ENCODE assay signal across 1 cellular context in the genomic region with DNA sequence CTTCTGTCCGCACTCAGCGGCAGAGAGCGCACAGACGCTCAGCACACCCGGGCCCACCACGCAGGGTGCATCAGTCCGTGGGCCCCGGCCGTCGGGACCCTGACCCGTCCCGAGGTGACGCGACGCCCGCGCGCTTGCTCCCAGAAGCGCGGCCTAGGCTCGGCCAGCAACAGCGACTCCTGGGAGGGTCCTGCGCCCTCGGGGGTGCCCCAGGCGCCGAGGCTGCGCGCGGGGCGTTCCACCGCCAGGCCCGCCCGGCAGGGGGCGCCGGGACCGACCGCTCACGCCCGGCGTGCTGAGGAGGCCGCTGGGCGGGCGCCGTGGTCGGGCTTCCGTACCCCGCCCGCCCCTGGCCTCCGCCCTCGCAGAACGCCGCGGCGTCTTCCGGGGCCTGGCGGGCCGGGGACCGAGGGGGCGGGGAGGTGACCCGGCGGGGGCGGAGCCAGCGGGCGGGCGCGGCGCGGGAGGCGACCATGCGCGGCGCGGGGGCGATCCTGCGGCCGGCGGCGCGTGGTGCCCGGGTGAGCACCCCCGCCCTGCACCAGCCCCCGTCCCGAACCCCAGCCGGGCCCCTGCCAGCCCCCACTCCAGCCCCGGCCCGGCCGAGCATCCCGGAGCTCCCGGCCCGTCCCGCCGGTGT.
TF ChIP-seq lines count a peak whose summit lies in the region.

Gene CISD3, plus strand, starts transcription at position 456 of the 640 bp plus-strand sequence. Its CDS starts 18 bp downstream, at position 474.

TF ChIP-seq in GM12878, 131 proteins besides CTCF, POLR2A, EP300 and RAD21 (continued from another document):
- no peak for TF ChIP-seq REST (IDR thresholded peaks at IDR 0.05; ENCODE audit: low read depth, low read length)
- TF ChIP-seq ZNF622 (IDR thresholded peaks at IDR 0.05) = no peak
- TF ChIP-seq SMC3 (IDR thresholded peaks at IDR 0.05; ENCODE audit: borderline replicate concordance, low read length) = no peak; the same call in 1 of the 2 replicates
- no peak for TF ChIP-seq NBN (IDR thresholded peaks at IDR 0.05)
- no peak for TF ChIP-seq SREBF2 (IDR thresholded peaks at IDR 0.05; ENCODE audit: low read length)
- TF ChIP-seq ZSCAN29 (IDR thresholded peaks at IDR 0.05) = 0 out of 2 replicates have a peak, but pooled peaks have one; percentile 11
- TF ChIP-seq ZBTB33 (IDR thresholded peaks at IDR 0.05) = no peak
- peak; percentile 41 for TF ChIP-seq HDAC6 (IDR thresholded peaks at IDR 0.05; ENCODE audit: unreplicated experiment)
- TF ChIP-seq JUND (IDR thresholded peaks at IDR 0.05; ENCODE audit: low read depth, low read length) = no peak
- no peak for TF ChIP-seq NFIC (IDR thresholded peaks at IDR 0.05; ENCODE audit: low read depth, low read length)
- no peak for TF ChIP-seq MAX (IDR thresholded peaks at IDR 0.05; ENCODE audit: low read depth, low read length)
- peak; percentile 98; the same call in 1 of the 2 replicates for TF ChIP-seq GATAD2B (conservative IDR thresholded peaks at IDR 0.05; ENCODE audit: low read depth)
- TF ChIP-seq RCOR1 (conservative IDR thresholded peaks at IDR 0.05; ENCODE audit: low read depth, low read length) = no peak
- TF ChIP-seq, protein P1, sequence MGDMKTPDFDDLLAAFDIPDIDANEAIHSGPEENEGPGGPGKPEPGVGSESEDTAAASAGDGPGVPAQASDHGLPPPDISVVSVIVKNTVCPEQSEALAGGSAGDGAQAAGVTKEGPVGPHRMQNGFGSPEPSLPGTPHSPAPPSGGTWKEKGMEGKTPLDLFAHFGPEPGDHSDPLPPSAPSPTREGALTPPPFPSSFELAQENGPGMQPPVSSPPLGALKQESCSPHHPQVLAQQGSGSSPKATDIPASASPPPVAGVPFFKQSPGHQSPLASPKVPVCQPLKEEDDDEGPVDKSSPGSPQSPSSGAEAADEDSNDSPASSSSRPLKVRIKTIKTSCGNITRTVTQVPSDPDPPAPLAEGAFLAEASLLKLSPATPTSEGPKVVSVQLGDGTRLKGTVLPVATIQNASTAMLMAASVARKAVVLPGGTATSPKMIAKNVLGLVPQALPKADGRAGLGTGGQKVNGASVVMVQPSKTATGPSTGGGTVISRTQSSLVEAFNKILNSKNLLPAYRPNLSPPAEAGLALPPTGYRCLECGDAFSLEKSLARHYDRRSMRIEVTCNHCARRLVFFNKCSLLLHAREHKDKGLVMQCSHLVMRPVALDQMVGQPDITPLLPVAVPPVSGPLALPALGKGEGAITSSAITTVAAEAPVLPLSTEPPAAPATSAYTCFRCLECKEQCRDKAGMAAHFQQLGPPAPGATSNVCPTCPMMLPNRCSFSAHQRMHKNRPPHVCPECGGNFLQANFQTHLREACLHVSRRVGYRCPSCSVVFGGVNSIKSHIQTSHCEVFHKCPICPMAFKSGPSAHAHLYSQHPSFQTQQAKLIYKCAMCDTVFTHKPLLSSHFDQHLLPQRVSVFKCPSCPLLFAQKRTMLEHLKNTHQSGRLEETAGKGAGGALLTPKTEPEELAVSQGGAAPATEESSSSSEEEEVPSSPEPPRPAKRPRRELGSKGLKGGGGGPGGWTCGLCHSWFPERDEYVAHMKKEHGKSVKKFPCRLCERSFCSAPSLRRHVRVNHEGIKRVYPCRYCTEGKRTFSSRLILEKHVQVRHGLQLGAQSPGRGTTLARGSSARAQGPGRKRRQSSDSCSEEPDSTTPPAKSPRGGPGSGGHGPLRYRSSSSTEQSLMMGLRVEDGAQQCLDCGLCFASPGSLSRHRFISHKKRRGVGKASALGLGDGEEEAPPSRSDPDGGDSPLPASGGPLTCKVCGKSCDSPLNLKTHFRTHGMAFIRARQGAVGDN (IDR thresholded peaks at IDR 0.05) = peak; percentile 76; the same call in 1 of the 2 replicates
- TF ChIP-seq LARP7 (IDR thresholded peaks at IDR 0.05) = peak; percentile 97
- peak; percentile 56 for TF ChIP-seq RUNX3 (IDR thresholded peaks at IDR 0.05; ENCODE audit: low read length)
- no peak for TF ChIP-seq NFXL1 (IDR thresholded peaks at IDR 0.05; ENCODE audit: borderline replicate concordance)
- TF ChIP-seq FOXM1 (IDR thresholded peaks at IDR 0.05; ENCODE audit: low read depth, low read length) = no peak
- no peak for TF ChIP-seq CBX3 (IDR thresholded peaks at IDR 0.05; ENCODE audit: borderline replicate concordance, low read depth)
- TF ChIP-seq ZZZ3 (IDR thresholded peaks at IDR 0.05; ENCODE audit: control insufficient read depth, insufficient read length, low read depth) = no peak
- TF ChIP-seq, protein P2, sequence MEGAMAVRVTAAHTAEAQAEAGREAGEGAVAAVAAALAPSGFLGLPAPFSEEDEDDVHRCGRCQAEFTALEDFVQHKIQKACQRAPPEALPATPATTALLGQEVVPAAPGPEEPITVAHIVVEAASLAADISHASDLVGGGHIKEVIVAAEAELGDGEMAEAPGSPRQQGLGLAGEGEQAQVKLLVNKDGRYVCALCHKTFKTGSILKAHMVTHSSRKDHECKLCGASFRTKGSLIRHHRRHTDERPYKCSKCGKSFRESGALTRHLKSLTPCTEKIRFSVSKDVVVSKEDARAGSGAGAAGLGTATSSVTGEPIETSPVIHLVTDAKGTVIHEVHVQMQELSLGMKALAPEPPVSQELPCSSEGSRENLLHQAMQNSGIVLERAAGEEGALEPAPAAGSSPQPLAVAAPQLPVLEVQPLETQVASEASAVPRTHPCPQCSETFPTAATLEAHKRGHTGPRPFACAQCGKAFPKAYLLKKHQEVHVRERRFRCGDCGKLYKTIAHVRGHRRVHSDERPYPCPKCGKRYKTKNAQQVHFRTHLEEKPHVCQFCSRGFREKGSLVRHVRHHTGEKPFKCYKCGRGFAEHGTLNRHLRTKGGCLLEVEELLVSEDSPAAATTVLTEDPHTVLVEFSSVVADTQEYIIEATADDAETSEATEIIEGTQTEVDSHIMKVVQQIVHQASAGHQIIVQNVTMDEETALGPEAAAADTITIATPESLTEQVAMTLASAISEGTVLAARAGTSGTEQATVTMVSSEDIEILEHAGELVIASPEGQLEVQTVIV (IDR thresholded peaks at IDR 0.05; ENCODE audit: borderline replicate concordance, partially characterized antibody) = no peak
- TF ChIP-seq RB1 (IDR thresholded peaks at IDR 0.05; ENCODE audit: borderline replicate concordance) = peak; percentile 92; the same call in 1 of the 2 replicates
- TF ChIP-seq MYB (IDR thresholded peaks at IDR 0.05; ENCODE audit: borderline replicate concordance, low read depth, low read length) = no peak
